ENCODE assay signal across 8 cellular contexts in genomic region chr19:52786078-52786463, GRCh38. TPM values are rescaled to one million over a fixed set of nuclear protein-coding genes. Genes with fewer than 3 reads are reported as not detected.
A peak's percentile ranks its signal among the peaks of the same experiment; 100 is the strongest.
DNase-seq lines count a peak whose midpoint lies in the region; ATAC-seq and TF ChIP-seq lines count a peak whose summit lies in the region.

No MANE protein-coding gene starts in this region.

- POLR2A ChIA-PET in activated B cell treated with CpG ODN at 0.5 μM for 24 hours (lab: Charles Lee): no interaction called here

- H3K36me3 Mint-ChIP-seq in activated B cell treated with CpG ODN at 0.5 μM for 24 hours (ENCODE audit: low read depth) (peaks cover 21% of the 10 kb centered on the region), progenitor cell of endocrine pancreas (ENCODE audit: insufficient read depth) (peaks cover 2% of the 10 kb centered on the region)

- DNase-seq in DMS 273 (lab: John Stamatoyannopoulos, UW; ENCODE audit: unreplicated experiment) (peak; percentile 32), DMS 273 treated with DMSO at 0.1 percent for 48 hours (lab: John Stamatoyannopoulos, UW) (no peak), activated B cell treated with CpG ODN at 0.5 μM for 24 hours (no peak), cardiac muscle cell (ENCODE audit: low read depth in 1 of 2, low spot score in 1 of 2) (peak in 1 of 2 donors; percentile 6), progenitor cell of endocrine pancreas (ENCODE audit: low spot score, unreplicated experiment) (peak; percentile 12), GM19240 (ENCODE audit: insufficient read length, low spot score) (no peak)

- H3K9me3 ChIP-seq in cardiac muscle cell (ENCODE audit: low read depth): no peaks in the 10 kb centered on the region

- H3K36me3 ChIP-seq in cardiac muscle cell: no peaks in the 10 kb centered on the region

- H3K9me3 Mint-ChIP-seq in activated B cell treated with CpG ODN at 0.5 μM for 24 hours (no peaks in the 10 kb centered on the region), progenitor cell of endocrine pancreas (ENCODE audit: low read depth) (no peaks in the 10 kb centered on the region)

- no peaks in the 10 kb centered on the region for H3K4me1 ChIP-seq in cardiac muscle cell (ENCODE audit: low read depth)

- H3K27ac ChIP-seq in cardiac muscle cell: no peak overlapping the region

- H3K4me1 Mint-ChIP-seq in activated B cell treated with CpG ODN at 0.5 μM for 24 hours (peaks cover 36% of the 10 kb centered on the region), progenitor cell of endocrine pancreas (ENCODE audit: low read depth) (peaks cover 12% of the 10 kb centered on the region)

- H3K4me3 Mint-ChIP-seq in activated B cell treated with CpG ODN at 0.5 μM for 24 hours: peak overlapping the region; percentile 96
- H3K4me3 Mint-ChIP-seq in progenitor cell of endocrine pancreas (ENCODE audit: low read depth): peak overlapping the region; percentile 93

- intact Hi-C loops in activated B cell treated with CpG ODN at 0.5 μM for 24 hours (cut with micrococcal nuclease): loop anchor here (1.0 to 10.0 kb wide), 7 partner anchors 51 to 259 kb away; partner anchors contain the start of genes ZNF320, ZNF611, ZNF808 and ZNF816

- ATAC-seq in HG03135 (IDR thresholded peaks at IDR 0.05; ENCODE audit: unreplicated experiment) (peak; percentile 27), activated B cell treated with CpG ODN at 0.5 μM for 24 hours (ENCODE audit: low read depth) (peak; percentile 9), GM19467 (IDR thresholded peaks at IDR 0.05; ENCODE audit: unreplicated experiment) (no peak)

- TF ChIP-seq CTCF in activated B cell treated with CpG ODN at 0.5 μM for 24 hours (IDR thresholded peaks at IDR 0.05): no peak
- no peak for TF ChIP-seq CTCF in cardiac muscle cell (IDR thresholded peaks at IDR 0.05; ENCODE audit: low read depth, low read length)
- TF ChIP-seq CTCF in progenitor cell of endocrine pancreas (IDR thresholded peaks at IDR 0.05; ENCODE audit: unreplicated experiment): no peak

- H3K27ac Mint-ChIP-seq in activated B cell treated with CpG ODN at 0.5 μM for 24 hours (peak overlapping the region; percentile 90), progenitor cell of endocrine pancreas (peak overlapping the region; percentile 95)

- CTCF ChIA-PET in activated B cell treated with CpG ODN at 0.5 μM for 24 hours (lab: Charles Lee): no interaction called here

- no peaks in the 10 kb centered on the region for H3K27me3 ChIP-seq in cardiac muscle cell

- peak overlapping the region; percentile 79 for H3K4me3 ChIP-seq in cardiac muscle cell

- H3K27me3 Mint-ChIP-seq in activated B cell treated with CpG ODN at 0.5 μM for 24 hours (no peaks in the 10 kb centered on the region), progenitor cell of endocrine pancreas (peaks cover 5% of the 10 kb centered on the region)

RNA-seq across cellular contexts. Expression of gene ZNF600, which starts 0.5 kb away (rescaled TPM):
- total RNA-seq in activated B cell treated with CpG ODN at 0.5 μM for 24 hours (25.2 and 30.5 TPM in 2 replicates), cardiac muscle cell (1.6 and 2.0 TPM in 2 replicates), progenitor cell of endocrine pancreas (22.5 and 23.1 TPM in 2 replicates)
- 2.1 and 2.3 TPM in 2 replicates for polyA plus RNA-seq in cardiac muscle cell

RNA-seq across cellular contexts. Expression of gene ZNF28, which starts 35.4 kb away (rescaled TPM):
- total RNA-seq in activated B cell treated with CpG ODN at 0.5 μM for 24 hours (18.4 and 24.6 TPM in 2 replicates), cardiac muscle cell (9.7 and 11.6 TPM in 2 replicates), progenitor cell of endocrine pancreas (29.4 and 32.3 TPM in 2 replicates)
- polyA plus RNA-seq in cardiac muscle cell: 11.7 and 13.4 TPM in 2 replicates

RNA-seq across cellular contexts. Expression of gene ZNF611, which starts 51.2 kb away (rescaled TPM):
- 33.5 and 41.9 TPM in 2 replicates for total RNA-seq in activated B cell treated with CpG ODN at 0.5 μM for 24 hours
- 5.8 and 12.4 TPM in 2 replicates for total RNA-seq in cardiac muscle cell
- polyA plus RNA-seq in cardiac muscle cell: 10.4 and 15.4 TPM in 2 replicates
- 42.9 and 47.3 TPM in 2 replicates for total RNA-seq in progenitor cell of endocrine pancreas

Comparison
In these comparisons a context has a peak if more than half of its experiments do, and no peak if none do; other contexts are left out.
1. DNase-seq: peak in DMS 273 (single experiment) and progenitor cell of endocrine pancreas (single experiment); none in DMS 273 treated with DMSO at 0.1 percent for 48 hours (single experiment), activated B cell treated with CpG ODN at 0.5 μM for 24 hours (single experiment) and GM19240 (single experiment).